ENCODE assay signal across 1 cellular context in the genomic region with DNA sequence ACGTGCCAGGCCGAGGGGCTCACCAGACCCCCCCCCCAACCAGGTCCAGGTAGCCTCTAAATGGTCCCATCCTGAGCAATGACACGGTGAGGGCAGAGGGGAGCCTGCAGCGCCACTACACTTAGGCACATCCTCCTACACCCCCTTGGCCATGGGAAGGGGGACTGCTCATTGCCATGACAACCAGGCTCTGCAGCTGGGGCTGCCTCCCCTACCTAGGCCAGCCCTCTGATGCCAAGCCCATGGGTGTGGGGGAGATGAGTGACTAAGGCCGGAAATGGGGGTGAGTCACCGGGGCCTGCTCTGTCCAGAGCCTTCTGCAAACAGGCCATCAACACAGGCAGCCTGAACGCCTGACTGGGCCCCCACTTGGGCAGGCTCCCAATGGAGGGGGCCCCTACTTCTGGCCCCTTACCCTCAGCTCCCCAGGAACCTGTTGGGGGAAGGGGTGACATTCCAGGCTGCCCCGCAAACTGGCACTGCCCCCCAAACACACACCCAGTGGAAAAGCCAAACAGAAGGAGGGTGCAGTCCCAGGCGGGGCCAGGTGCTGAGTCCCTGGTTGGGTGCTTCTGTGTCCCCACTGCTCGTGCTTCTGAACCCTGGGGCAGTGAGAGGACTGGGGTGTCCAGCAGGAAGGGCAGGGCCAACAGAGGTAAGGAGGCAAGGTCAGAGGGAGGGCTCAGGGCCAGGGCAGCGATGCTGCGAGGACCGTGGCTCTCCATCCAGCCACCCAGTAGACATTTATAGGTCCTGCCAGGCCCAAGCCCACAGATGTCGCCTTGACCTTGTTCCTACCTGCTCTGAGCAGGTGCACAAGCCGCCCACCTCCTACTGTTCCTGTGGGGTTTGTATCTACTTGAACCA.
TF ChIP-seq lines count a peak whose summit lies in the region.

No MANE protein-coding gene starts in this region.

TF ChIP-seq in HepG2, 621 proteins besides CTCF, POLR2A, EP300 and RAD21 (continued from another document and continues in another):
- TF ChIP-seq, protein P1, sequence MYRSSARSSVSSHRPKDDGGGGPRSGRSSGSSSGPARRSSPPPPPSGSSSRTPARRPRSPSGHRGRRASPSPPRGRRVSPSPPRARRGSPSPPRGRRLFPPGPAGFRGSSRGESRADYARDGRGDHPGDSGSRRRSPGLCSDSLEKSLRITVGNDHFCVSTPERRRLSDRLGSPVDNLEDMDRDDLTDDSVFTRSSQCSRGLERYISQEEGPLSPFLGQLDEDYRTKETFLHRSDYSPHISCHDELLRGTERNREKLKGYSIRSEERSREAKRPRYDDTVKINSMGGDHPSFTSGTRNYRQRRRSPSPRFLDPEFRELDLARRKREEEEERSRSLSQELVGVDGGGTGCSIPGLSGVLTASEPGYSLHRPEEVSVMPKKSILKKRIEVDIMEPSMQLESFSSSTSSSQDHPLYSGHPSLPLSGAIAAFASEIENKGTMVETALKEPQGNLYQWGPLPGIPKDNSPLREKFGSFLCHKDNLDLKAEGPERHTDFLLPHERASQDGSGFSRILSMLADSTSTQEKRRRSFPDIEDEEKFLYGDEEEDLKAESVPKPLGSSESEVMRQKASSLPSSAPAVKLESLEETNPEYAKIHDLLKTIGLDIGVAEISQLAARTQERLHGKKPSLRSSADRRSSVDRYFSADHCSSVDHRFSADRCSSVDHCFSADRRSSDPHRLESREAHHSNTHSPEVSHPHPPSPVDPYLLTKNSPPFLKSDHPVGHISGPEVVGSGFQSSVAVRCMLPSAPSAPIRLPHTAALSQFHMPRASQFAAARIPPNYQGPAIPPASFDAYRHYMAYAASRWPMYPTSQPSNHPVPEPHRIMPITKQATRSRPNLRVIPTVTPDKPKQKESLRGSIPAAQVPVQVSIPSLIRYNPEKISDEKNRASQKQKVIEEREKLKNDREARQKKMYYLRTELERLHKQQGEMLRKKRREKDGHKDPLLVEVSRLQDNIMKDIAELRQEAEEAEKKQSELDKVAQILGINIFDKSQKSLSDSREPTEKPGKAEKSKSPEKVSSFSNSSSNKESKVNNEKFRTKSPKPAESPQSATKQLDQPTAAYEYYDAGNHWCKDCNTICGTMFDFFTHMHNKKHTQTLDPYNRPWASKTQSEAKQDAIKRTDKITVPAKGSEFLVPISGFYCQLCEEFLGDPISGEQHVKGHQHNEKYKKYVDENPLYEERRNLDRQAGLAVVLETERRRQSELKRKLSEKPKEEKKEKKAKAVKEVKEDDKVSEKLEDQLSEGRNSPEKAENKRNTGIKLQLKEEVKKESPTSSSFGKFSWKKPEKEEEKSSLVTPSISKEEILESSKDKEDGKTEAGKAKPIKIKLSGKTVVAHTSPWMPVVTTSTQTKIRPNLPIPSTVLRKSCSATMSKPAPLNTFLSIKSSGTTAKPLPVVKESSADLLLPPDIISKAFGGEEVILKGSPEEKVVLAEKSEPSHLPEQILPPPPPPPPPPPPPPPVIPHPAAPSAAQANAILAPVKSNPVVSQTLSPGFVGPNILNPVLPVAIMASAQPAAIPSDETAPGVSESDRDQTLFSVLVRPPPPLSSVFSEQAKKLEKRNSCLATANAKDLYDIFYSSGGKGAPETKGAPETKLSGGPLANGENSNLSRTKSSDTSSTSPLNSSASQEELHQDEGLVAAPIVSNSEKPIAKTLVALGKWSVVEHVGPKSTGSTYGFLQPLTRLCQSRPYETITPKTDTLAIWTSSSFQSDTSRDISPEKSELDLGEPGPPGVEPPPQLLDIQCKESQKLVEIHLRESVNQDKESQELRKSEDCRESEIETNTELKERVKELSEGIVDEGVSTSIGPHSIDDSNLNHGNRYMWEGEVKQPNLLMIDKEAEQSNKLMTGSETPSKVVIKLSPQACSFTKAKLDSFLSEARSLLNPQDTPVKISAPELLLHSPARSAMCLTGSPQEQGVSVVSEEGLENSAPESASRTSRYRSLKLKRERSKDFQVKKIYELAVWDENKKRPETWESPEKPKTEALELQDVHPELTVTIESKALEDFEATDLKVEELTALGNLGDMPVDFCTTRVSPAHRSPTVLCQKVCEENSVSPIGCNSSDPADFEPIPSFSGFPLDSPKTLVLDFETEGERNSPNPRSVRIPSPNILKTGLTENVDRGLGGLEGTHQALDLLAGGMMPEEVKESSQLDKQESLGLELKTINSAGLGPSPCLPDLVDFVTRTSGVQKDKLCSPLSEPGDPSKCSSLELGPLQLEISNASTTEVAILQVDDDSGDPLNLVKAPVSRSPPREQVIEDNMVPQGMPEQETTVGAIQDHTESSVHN (CRISPR knock-in tag; IDR thresholded peaks at IDR 0.05) = 0 out of 2 replicates have a peak, but pooled peaks have one; percentile 12
- TF ChIP-seq, protein P2, sequence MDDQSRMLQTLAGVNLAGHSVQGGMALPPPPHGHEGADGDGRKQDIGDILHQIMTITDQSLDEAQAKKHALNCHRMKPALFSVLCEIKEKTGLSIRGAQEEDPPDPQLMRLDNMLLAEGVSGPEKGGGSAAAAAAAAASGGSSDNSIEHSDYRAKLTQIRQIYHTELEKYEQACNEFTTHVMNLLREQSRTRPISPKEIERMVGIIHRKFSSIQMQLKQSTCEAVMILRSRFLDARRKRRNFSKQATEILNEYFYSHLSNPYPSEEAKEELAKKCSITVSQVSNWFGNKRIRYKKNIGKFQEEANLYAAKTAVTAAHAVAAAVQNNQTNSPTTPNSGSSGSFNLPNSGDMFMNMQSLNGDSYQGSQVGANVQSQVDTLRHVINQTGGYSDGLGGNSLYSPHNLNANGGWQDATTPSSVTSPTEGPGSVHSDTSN (CRISPR knock-in tag; IDR thresholded peaks at IDR 0.05; ENCODE audit: borderline replicate concordance) = no peak
- TF ChIP-seq FOSL2 (CRISPR knock-in tag; IDR thresholded peaks at IDR 0.05) = peak; percentile 99
- no peak for TF ChIP-seq PRPF4 (IDR thresholded peaks at IDR 0.05; ENCODE audit: low read depth, low read length, poor library complexity, severe bottlenecking)
- TF ChIP-seq, protein P3, sequence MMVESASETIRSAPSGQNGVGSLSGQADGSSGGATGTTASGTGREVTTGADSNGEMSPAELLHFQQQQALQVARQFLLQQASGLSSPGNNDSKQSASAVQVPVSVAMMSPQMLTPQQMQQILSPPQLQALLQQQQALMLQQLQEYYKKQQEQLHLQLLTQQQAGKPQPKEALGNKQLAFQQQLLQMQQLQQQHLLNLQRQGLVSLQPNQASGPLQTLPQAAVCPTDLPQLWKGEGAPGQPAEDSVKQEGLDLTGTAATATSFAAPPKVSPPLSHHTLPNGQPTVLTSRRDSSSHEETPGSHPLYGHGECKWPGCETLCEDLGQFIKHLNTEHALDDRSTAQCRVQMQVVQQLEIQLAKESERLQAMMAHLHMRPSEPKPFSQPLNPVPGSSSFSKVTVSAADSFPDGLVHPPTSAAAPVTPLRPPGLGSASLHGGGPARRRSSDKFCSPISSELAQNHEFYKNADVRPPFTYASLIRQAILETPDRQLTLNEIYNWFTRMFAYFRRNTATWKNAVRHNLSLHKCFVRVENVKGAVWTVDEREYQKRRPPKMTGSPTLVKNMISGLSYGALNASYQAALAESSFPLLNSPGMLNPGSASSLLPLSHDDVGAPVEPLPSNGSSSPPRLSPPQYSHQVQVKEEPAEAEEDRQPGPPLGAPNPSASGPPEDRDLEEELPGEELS (CRISPR knock-in tag; IDR thresholded peaks at IDR 0.05) = no peak
- 0 out of 2 replicates have a peak, but pooled peaks have one; percentile 29 for TF ChIP-seq DMAP1 (CRISPR knock-in tag; IDR thresholded peaks at IDR 0.05)
- no peak for TF ChIP-seq ZNF747 (CRISPR knock-in tag; IDR thresholded peaks at IDR 0.05; ENCODE audit: borderline replicate concordance)
- 0 out of 2 replicates have a peak, but pooled peaks have one; percentile 0 for TF ChIP-seq EED (CRISPR knock-in tag; IDR thresholded peaks at IDR 0.05)
- TF ChIP-seq, protein P4, sequence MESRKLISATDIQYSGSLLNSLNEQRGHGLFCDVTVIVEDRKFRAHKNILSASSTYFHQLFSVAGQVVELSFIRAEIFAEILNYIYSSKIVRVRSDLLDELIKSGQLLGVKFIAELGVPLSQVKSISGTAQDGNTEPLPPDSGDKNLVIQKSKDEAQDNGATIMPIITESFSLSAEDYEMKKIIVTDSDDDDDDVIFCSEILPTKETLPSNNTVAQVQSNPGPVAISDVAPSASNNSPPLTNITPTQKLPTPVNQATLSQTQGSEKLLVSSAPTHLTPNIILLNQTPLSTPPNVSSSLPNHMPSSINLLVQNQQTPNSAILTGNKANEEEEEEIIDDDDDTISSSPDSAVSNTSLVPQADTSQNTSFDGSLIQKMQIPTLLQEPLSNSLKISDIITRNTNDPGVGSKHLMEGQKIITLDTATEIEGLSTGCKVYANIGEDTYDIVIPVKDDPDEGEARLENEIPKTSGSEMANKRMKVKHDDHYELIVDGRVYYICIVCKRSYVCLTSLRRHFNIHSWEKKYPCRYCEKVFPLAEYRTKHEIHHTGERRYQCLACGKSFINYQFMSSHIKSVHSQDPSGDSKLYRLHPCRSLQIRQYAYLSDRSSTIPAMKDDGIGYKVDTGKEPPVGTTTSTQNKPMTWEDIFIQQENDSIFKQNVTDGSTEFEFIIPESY (CRISPR knock-in tag; IDR thresholded peaks at IDR 0.05) = 0 out of 2 replicates have a peak, but pooled peaks have one; percentile 2
- no peak for TF ChIP-seq ZSCAN20 (CRISPR knock-in tag; IDR thresholded peaks at IDR 0.05; ENCODE audit: borderline replicate concordance)
- TF ChIP-seq FOXA3 (CRISPR knock-in tag; IDR thresholded peaks at IDR 0.05) = peak; percentile 43; the same call in 1 of the 2 replicates
- TF ChIP-seq ZNF335 (CRISPR knock-in tag; IDR thresholded peaks at IDR 0.05) = peak; percentile 91
- no peak for TF ChIP-seq ZNF7 (CRISPR knock-in tag; IDR thresholded peaks at IDR 0.05)
- no peak for TF ChIP-seq PAWR (CRISPR knock-in tag; IDR thresholded peaks at IDR 0.05; ENCODE audit: borderline replicate concordance)
- TF ChIP-seq TEAD3 (CRISPR knock-in tag; optimal IDR thresholded peaks at IDR 0.05; ENCODE audit: borderline replicate concordance) = peak; percentile 80
- peak; percentile 82 for TF ChIP-seq HDAC1 (CRISPR knock-in tag; IDR thresholded peaks at IDR 0.05)
- TF ChIP-seq ZNF33A (CRISPR knock-in tag; IDR thresholded peaks at IDR 0.05; ENCODE audit: borderline replicate concordance) = 0 out of 2 replicates have a peak, but pooled peaks have one; percentile 17
- peak; percentile 42; the same call in 1 of the 2 replicates for TF ChIP-seq ARNT2 (CRISPR knock-in tag; IDR thresholded peaks at IDR 0.05; ENCODE audit: low read depth)
- TF ChIP-seq, protein P5, sequence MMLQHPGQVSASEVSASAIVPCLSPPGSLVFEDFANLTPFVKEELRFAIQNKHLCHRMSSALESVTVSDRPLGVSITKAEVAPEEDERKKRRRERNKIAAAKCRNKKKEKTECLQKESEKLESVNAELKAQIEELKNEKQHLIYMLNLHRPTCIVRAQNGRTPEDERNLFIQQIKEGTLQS (CRISPR knock-in tag; IDR thresholded peaks at IDR 0.05) = peak; percentile 96
- TF ChIP-seq ZBTB7A (CRISPR knock-in tag; IDR thresholded peaks at IDR 0.05) = 0 out of 2 replicates have a peak, but pooled peaks have one; percentile 14
- TF ChIP-seq, protein P6, sequence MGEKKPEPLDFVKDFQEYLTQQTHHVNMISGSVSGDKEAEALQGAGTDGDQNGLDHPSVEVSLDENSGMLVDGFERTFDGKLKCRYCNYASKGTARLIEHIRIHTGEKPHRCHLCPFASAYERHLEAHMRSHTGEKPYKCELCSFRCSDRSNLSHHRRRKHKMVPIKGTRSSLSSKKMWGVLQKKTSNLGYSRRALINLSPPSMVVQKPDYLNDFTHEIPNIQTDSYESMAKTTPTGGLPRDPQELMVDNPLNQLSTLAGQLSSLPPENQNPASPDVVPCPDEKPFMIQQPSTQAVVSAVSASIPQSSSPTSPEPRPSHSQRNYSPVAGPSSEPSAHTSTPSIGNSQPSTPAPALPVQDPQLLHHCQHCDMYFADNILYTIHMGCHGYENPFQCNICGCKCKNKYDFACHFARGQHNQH (CRISPR knock-in tag; IDR thresholded peaks at IDR 0.05) = peak; percentile 84
- TF ChIP-seq, protein P7, sequence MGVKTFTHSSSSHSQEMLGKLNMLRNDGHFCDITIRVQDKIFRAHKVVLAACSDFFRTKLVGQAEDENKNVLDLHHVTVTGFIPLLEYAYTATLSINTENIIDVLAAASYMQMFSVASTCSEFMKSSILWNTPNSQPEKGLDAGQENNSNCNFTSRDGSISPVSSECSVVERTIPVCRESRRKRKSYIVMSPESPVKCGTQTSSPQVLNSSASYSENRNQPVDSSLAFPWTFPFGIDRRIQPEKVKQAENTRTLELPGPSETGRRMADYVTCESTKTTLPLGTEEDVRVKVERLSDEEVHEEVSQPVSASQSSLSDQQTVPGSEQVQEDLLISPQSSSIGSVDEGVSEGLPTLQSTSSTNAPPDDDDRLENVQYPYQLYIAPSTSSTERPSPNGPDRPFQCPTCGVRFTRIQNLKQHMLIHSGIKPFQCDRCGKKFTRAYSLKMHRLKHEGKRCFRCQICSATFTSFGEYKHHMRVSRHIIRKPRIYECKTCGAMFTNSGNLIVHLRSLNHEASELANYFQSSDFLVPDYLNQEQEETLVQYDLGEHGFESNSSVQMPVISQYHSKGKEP (CRISPR knock-in tag; IDR thresholded peaks at IDR 0.05) = no peak
- peak; percentile 55; the same call in 1 of the 2 replicates for TF ChIP-seq TBX2 (CRISPR knock-in tag; IDR thresholded peaks at IDR 0.05; ENCODE audit: borderline replicate concordance)
- peak; percentile 56; the same call in 1 of the 2 replicates for TF ChIP-seq ERF (CRISPR knock-in tag; IDR thresholded peaks at IDR 0.05)
- 0 out of 2 replicates have a peak, but pooled peaks have one; percentile 33 for TF ChIP-seq ZBTB3 (CRISPR knock-in tag; IDR thresholded peaks at IDR 0.05; ENCODE audit: borderline replicate concordance, low read depth)
- TF ChIP-seq ZNF788 (CRISPR knock-in tag; IDR thresholded peaks at IDR 0.05; ENCODE audit: borderline replicate concordance) = peak; percentile 61; the same call in 1 of the 2 replicates
- TF ChIP-seq, protein P8, sequence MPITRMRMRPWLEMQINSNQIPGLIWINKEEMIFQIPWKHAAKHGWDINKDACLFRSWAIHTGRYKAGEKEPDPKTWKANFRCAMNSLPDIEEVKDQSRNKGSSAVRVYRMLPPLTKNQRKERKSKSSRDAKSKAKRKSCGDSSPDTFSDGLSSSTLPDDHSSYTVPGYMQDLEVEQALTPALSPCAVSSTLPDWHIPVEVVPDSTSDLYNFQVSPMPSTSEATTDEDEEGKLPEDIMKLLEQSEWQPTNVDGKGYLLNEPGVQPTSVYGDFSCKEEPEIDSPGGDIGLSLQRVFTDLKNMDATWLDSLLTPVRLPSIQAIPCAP (CRISPR knock-in tag; IDR thresholded peaks at IDR 0.05; ENCODE audit: low read depth) = no peak
- 0 out of 2 replicates have a peak, but pooled peaks have one; percentile 60 for TF ChIP-seq ZNF589 (CRISPR knock-in tag; conservative IDR thresholded peaks at IDR 0.05)
- no peak for TF ChIP-seq ZNF432 (CRISPR knock-in tag; IDR thresholded peaks at IDR 0.05; ENCODE audit: borderline replicate concordance)
- TF ChIP-seq CREB1 (IDR thresholded peaks at IDR 0.05) = 0 out of 2 replicates have a peak, but pooled peaks have one; percentile 29
- TF ChIP-seq CREB1 (CRISPR knock-in tag; IDR thresholded peaks at IDR 0.05) = no peak
- peak; percentile 61; the same call in 1 of the 2 replicates for TF ChIP-seq ZFP82 (CRISPR knock-in tag; IDR thresholded peaks at IDR 0.05; ENCODE audit: borderline replicate concordance)
- TF ChIP-seq ZNF615 (CRISPR knock-in tag; IDR thresholded peaks at IDR 0.05; ENCODE audit: borderline replicate concordance) = no peak
- TF ChIP-seq, protein P9, sequence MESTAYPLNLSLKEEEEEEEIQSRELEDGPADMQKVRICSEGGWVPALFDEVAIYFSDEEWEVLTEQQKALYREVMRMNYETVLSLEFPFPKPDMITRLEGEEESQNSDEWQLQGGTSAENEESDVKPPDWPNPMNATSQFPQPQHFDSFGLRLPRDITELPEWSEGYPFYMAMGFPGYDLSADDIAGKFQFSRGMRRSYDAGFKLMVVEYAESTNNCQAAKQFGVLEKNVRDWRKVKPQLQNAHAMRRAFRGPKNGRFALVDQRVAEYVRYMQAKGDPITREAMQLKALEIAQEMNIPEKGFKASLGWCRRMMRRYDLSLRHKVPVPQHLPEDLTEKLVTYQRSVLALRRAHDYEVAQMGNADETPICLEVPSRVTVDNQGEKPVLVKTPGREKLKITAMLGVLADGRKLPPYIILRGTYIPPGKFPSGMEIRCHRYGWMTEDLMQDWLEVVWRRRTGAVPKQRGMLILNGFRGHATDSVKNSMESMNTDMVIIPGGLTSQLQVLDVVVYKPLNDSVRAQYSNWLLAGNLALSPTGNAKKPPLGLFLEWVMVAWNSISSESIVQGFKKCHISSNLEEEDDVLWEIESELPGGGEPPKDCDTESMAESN (CRISPR knock-in tag; conservative IDR thresholded peaks at IDR 0.05) = no peak
